8 cellular contexts compared by ENCODE assay signal in genomic region chr5:1737790-1738405, GRCh38.
DNase-seq lines count a peak whose midpoint lies in the region; ATAC-seq and TF ChIP-seq lines count a peak whose summit lies in the region.

No MANE protein-coding gene starts in this region.

- H3K9me3 ChIP-seq in PC-9 (ENCODE audit: insufficient read depth, low read depth) (peaks cover 3% of the 10 kb centered on the region; the same call in 1 of the 2 replicates), left lung (peaks cover 0 to 14% of the 10 kb centered on the region in 2 donors)

- H3K4me2 ChIP-seq in PC-9: no peak overlapping the region

- H3K4me3 Mint-ChIP-seq in HFFc6: no peak overlapping the region

- H2AFZ ChIP-seq in PC-9: no peak overlapping the region

- H3K79me2 ChIP-seq in PC-9 (ENCODE audit: low read depth): no peaks in the 10 kb centered on the region

- no peaks in the 10 kb centered on the region for H3K4me1 ChIP-seq in PC-9 (replicated peaks; ENCODE audit: insufficient read depth)
- H3K4me1 ChIP-seq in left lung: no peaks in the 10 kb centered on the region

- POLR2A ChIA-PET in PC-9 (lab: Charles Lee; ENCODE audit: unreplicated experiment): no interaction called here

- no peaks in the 10 kb centered on the region for H3K4me1 Mint-ChIP-seq in HFFc6 (ENCODE audit: low read depth)

- H3K36me3 Mint-ChIP-seq in HFFc6 (ENCODE audit: low read depth): no peaks in the 10 kb centered on the region

- ATAC-seq in left lung: peak; percentile 60

- TF ChIP-seq CTCF in HFFc6 (IDR thresholded peaks at IDR 0.05) (peak; percentile 87), PC-9 (conservative IDR thresholded peaks at IDR 0.05) (peak; percentile 90), left lung (IDR thresholded peaks at IDR 0.05) (peak; percentile 33 to 65)

- H3K27ac ChIP-seq in PC-9 (no peak overlapping the region), left lung (no peak overlapping the region)

- DNase-seq in NCI-H2196 (lab: John Stamatoyannopoulos, UW; ENCODE audit: unreplicated experiment): peak; percentile 27
- DNase-seq in NCI-H2196 treated with DMSO at 0.1 percent for 48 hours (lab: John Stamatoyannopoulos, UW; ENCODE audit: unreplicated experiment): no peak
- DNase-seq in HFFc6: peak; percentile 16
- peak in 1 of 2 experiments; percentile 34 for DNase-seq in PC-9
- DNase-seq in amniotic epithelial cell (ENCODE audit: low read depth): peak; percentile 9
- no peak for DNase-seq in left lung
- no peak for DNase-seq in hypothalamus (lab: John Stamatoyannopoulos, UW)
- DNase-seq in C1 segment of cervical spinal cord (lab: John Stamatoyannopoulos, UW): no peak

- no TSS peak for BruUV-seq in PC-9 (replicated peaks; lab: Mats Ljungman, UMichigan)

- H3K36me3 ChIP-seq in PC-9 (ENCODE audit: low read depth) (no peaks in the 10 kb centered on the region), left lung (no peaks in the 10 kb centered on the region)

- H3K27me3 ChIP-seq in PC-9 (ENCODE audit: insufficient read depth, low read depth) (peaks cover 92% of the 10 kb centered on the region), left lung (peaks cover 0 to 31% of the 10 kb centered on the region in 2 donors)

- H3F3A ChIP-seq in PC-9 (ENCODE audit: insufficient read depth, low read depth): no peaks in the 10 kb centered on the region

- no peak overlapping the region for H3K27ac Mint-ChIP-seq in HFFc6

- CTCF ChIA-PET in PC-9 (lab: Charles Lee): no interaction called here

- H3K27me3 Mint-ChIP-seq in HFFc6 (ENCODE audit: insufficient read depth): peaks cover 7% of the 10 kb centered on the region

- H4K20me1 ChIP-seq in PC-9 (ENCODE audit: insufficient read depth): no peaks in the 10 kb centered on the region

- H3K4me3 ChIP-seq in PC-9 (no peak overlapping the region), left lung (no peak overlapping the region)

- no peaks in the 10 kb centered on the region for H3K9me3 Mint-ChIP-seq in HFFc6

- intact Hi-C loops in PC-9 (cut with micrococcal nuclease; ENCODE audit: unreplicated experiment) (no loop called here), left lung (cut with DNase I) (no loop called here)

- no peaks in the 10 kb centered on the region for H3K9me2 ChIP-seq in PC-9 (ENCODE audit: insufficient read depth)

Comparison
In these comparisons a context has a peak if more than half of its experiments do, and no peak if none do; other contexts are left out.
1. DNase-seq: peak in NCI-H2196 (single experiment), HFFc6 (single experiment) and amniotic epithelial cell (single experiment); none in NCI-H2196 treated with DMSO at 0.1 percent for 48 hours (single experiment), left lung (0 of 2), hypothalamus (0 of 51) and C1 segment of cervical spinal cord (0 of 14).
2. Peak in every context shown above with its lines, with median percentiles within 50 percentile points of each other: CTCF ChIP-seq.